8 cellular contexts compared by ENCODE assay signal in the genomic region with DNA sequence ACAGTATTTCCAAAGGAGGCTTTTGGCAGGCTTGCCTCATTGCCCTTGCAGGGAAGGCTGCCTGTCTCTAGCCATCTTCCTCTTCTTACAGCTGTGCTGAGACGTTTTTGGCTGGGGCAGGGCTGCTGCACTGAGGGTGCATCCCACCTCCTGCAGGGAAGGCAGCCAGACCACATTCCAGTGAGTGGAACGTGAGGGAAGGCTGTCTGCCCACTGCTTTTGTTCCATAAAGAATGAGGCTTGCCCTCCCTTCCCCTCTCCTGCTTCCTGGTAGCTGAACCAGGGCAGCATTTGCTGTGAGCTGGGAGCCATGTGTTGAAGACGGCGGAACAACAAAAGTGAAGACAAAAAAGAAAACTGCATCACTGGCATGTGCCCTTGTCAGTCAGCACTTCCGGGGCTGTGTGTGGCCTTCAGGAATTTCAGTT. TPM values are rescaled to one million over a fixed set of nuclear protein-coding genes. Genes with fewer than 3 reads are reported as not detected.
DNase-seq lines count a peak whose midpoint lies in the region; ATAC-seq and TF ChIP-seq lines count a peak whose summit lies in the region.

No MANE protein-coding gene starts in this region.

- H3K27ac Mint-ChIP-seq in activated T-helper 17 cell treated with anti-CD3 and anti-CD28 coated beads, Interleukin-2, amount 50 U/mL, for 72 hours: peak overlapping the region; percentile 70

- POLR2A ChIA-PET in HEK293T (lab: Yijun Ruan, JAX): interaction anchor here (1.9 kb wide), 1 partner anchor 76 kb away, joined by 6 read pairs; the partner anchor contains the start of gene ZFP62

- in situ Hi-C loops in GM23248 (cut with MboI): no loop called here

- peaks cover 21% of the 10 kb centered on the region for H3K4me1 Mint-ChIP-seq in activated T-helper 17 cell treated with anti-CD3 and anti-CD28 coated beads, Interleukin-2, amount 50 U/mL, for 72 hours

- no peak for TF ChIP-seq EP300 in sigmoid colon (IDR thresholded peaks at IDR 0.05)

- no peaks in the 10 kb centered on the region for H3K9me3 Mint-ChIP-seq in activated T-helper 17 cell treated with anti-CD3 and anti-CD28 coated beads, Interleukin-2, amount 50 U/mL, for 72 hours

- no peaks in the 10 kb centered on the region for H3K9me2 ChIP-seq in GM23248 (ENCODE audit: insufficient read depth)

- no peak for ATAC-seq in activated T-helper 17 cell treated with anti-CD3 and anti-CD28 coated beads, Interleukin-2, amount 50 U/mL, for 72 hours (replicated peaks)
- ATAC-seq in GM19035 (IDR thresholded peaks at IDR 0.05; ENCODE audit: unreplicated experiment) (no peak), HG03095 (IDR thresholded peaks at IDR 0.05; ENCODE audit: unreplicated experiment) (no peak)

- H3K36me3 ChIP-seq in GM23248 (ENCODE audit: low read depth) (peaks cover 6% of the 10 kb centered on the region; the same call in 1 of the 2 replicates), right atrium auricular region (peaks cover 16% of the 10 kb centered on the region), sigmoid colon (peaks cover 3 to 25% (median 11%) of the 10 kb centered on the region in 4 donors)

- H4K20me1 ChIP-seq in GM23248 (ENCODE audit: insufficient read depth): no peaks in the 10 kb centered on the region; the same call in 1 of the 2 replicates

- peaks cover 42% of the 10 kb centered on the region for H3K79me2 ChIP-seq in GM23248 (ENCODE audit: insufficient read depth)

- peaks cover 33% of the 10 kb centered on the region for H3K36me3 Mint-ChIP-seq in activated T-helper 17 cell treated with anti-CD3 and anti-CD28 coated beads, Interleukin-2, amount 50 U/mL, for 72 hours (ENCODE audit: low read depth)

- H3K27ac ChIP-seq in GM23248 (peak overlapping the region; percentile 98), right atrium auricular region (peak overlapping the region; percentile 69 to 75), sigmoid colon (peak overlapping the region; percentile 77 to 89 (median 82))

- peak overlapping the region; percentile 57 for H2AFZ ChIP-seq in GM23248

- no peak for TF ChIP-seq POLR2A in sigmoid colon (IDR thresholded peaks at IDR 0.05)

- DNase-seq in GM23248 (peak; percentile 75), right atrium auricular region (ENCODE audit: low spot score) (no peak), sigmoid colon (no peak), HEK293T (ENCODE audit: extremely low spot score) (no peak), HuH-7 (ENCODE audit: low spot score) (no peak)

- H3K4me3 ChIP-seq in GM23248: peak overlapping the region; percentile 59
- no peak overlapping the region for H3K4me3 ChIP-seq in right atrium auricular region
- no peak overlapping the region for H3K4me3 ChIP-seq in sigmoid colon

- H3K27me3 ChIP-seq in GM23248 (replicated peaks; ENCODE audit: insufficient read depth): no peaks in the 10 kb centered on the region
- H3K27me3 ChIP-seq in right atrium auricular region: no peaks in the 10 kb centered on the region
- H3K27me3 ChIP-seq in sigmoid colon: no peaks in the 10 kb centered on the region

- H3K9me3 ChIP-seq in GM23248 (ENCODE audit: low read depth) (no peaks in the 10 kb centered on the region), right atrium auricular region (no peaks in the 10 kb centered on the region), sigmoid colon (no peaks in the 10 kb centered on the region)

- H3K4me1 ChIP-seq in GM23248 (ENCODE audit: insufficient read depth) (peaks cover 31% of the 10 kb centered on the region), right atrium auricular region (peaks cover 0 to 48% of the 10 kb centered on the region in 2 donors), sigmoid colon (peaks cover 0 to 48% (median 35%) of the 10 kb centered on the region in 4 donors)

- 1 to 2% methylated on average over 5 of the region's 5 CpGs for WGBS in GM23248 (ENCODE audit: low coverage in 1 of 2, low lambda C conversion rate in 2 of 2, missing lambda C conversion rate in 2 of 2), 2 experiments
- 45 to 47% methylated on average over 5 of the region's 5 CpGs for WGBS in sigmoid colon, 2 donors

- H3K9ac ChIP-seq in GM23248: peak overlapping the region; percentile 82

- TF ChIP-seq CTCF in right atrium auricular region (IDR thresholded peaks at IDR 0.05): no peak
- TF ChIP-seq CTCF in sigmoid colon (IDR thresholded peaks at IDR 0.05): no peak

- no peak overlapping the region for H3K4me3 Mint-ChIP-seq in activated T-helper 17 cell treated with anti-CD3 and anti-CD28 coated beads, Interleukin-2, amount 50 U/mL, for 72 hours

- no peaks in the 10 kb centered on the region for H3K27me3 Mint-ChIP-seq in activated T-helper 17 cell treated with anti-CD3 and anti-CD28 coated beads, Interleukin-2, amount 50 U/mL, for 72 hours

- CTCF ChIA-PET in HEK293T (lab: Yijun Ruan, JAX): interaction anchor here (0.8 kb wide), 1 partner anchor 382 kb away, joined by 3 read pairs; no protein-coding TSS in a partner anchor

- peak overlapping the region; percentile 91 for H3K4me2 ChIP-seq in GM23248 (ENCODE audit: unreplicated experiment)

- intact Hi-C loops in sigmoid colon (cut with DNase I): loop anchor here (2.0 to 5.0 kb wide), 3 partner anchors 15 to 373 kb away; partner anchors contain the start of gene ZFP62

- peaks cover 40% of the 10 kb centered on the region for H3F3A ChIP-seq in GM23248 (ENCODE audit: insufficient read depth)

TF ChIP-seq in HEK293T, 16 proteins besides CTCF, POLR2A, EP300 and RAD21:
- TF ChIP-seq L3MBTL2 (conservative IDR thresholded peaks at IDR 0.05) (no peak), ZNF384 (IDR thresholded peaks at IDR 0.05) (no peak), SUZ12 (IDR thresholded peaks at IDR 0.05) (no peak), SP1 (IDR thresholded peaks at IDR 0.05) (no peak), FOXK2 (IDR thresholded peaks at IDR 0.05) (no peak), CTBP1 (IDR thresholded peaks at IDR 0.05; ENCODE audit: borderline replicate concordance) (no peak), ARNT (IDR thresholded peaks at IDR 0.05) (no peak), HDGF (IDR thresholded peaks at IDR 0.05; ENCODE audit: borderline replicate concordance) (no peak), ELF4 (IDR thresholded peaks at IDR 0.05) (no peak), PKNOX1 (IDR thresholded peaks at IDR 0.05) (no peak), LEF1 (IDR thresholded peaks at IDR 0.05; ENCODE audit: borderline replicate concordance) (no peak)

RNA-seq across cellular contexts. Expression of gene MGAT1, which starts 16.8 kb away (rescaled TPM):
- total RNA-seq in GM23248 (2014; rRNA removed; shearing (Covaris generic)): 200 and 209 TPM in 2 replicates
- polyA plus RNA-seq in GM23248 (2016; fragmentation: Nextera tagmentation; extraction: Ambion mirVana) (180 and 192 TPM in 2 replicates), sigmoid colon (100 to 1,000 TPM in 1 of 3 donors, 10 to 100 TPM in 2; 41.4 to 134 (median 71.2) TPM)
- 100 to 1,000 TPM; 170 to 308 TPM for total RNA-seq in activated T-helper 17 cell treated with anti-CD3 and anti-CD28 coated beads, Interleukin-2, amount 50 U/mL, for 72 hours
- total RNA-seq in right atrium auricular region (100 to 1,000 TPM in 1 of 2 donors, 10 to 100 TPM in 1; 84.1 to 130 TPM), sigmoid colon (100 to 1,000 TPM in 3 of 4 donors, 10 to 100 TPM in 1; 94.5 to 149 (median 121) TPM)

RNA-seq across cellular contexts. Expression of gene OR2Y1, which starts 46.0 kb away (rescaled TPM):
- not detected in 2 replicates for total RNA-seq in GM23248 (2014; rRNA removed; shearing (Covaris generic))
- polyA plus RNA-seq in GM23248 (2016; fragmentation: Nextera tagmentation; extraction: Ambion mirVana) (not detected in 2 replicates), sigmoid colon (not detected)
- not detected for total RNA-seq in activated T-helper 17 cell treated with anti-CD3 and anti-CD28 coated beads, Interleukin-2, amount 50 U/mL, for 72 hours
- total RNA-seq in right atrium auricular region (not detected), sigmoid colon (not detected)
